In the genomic region with DNA sequence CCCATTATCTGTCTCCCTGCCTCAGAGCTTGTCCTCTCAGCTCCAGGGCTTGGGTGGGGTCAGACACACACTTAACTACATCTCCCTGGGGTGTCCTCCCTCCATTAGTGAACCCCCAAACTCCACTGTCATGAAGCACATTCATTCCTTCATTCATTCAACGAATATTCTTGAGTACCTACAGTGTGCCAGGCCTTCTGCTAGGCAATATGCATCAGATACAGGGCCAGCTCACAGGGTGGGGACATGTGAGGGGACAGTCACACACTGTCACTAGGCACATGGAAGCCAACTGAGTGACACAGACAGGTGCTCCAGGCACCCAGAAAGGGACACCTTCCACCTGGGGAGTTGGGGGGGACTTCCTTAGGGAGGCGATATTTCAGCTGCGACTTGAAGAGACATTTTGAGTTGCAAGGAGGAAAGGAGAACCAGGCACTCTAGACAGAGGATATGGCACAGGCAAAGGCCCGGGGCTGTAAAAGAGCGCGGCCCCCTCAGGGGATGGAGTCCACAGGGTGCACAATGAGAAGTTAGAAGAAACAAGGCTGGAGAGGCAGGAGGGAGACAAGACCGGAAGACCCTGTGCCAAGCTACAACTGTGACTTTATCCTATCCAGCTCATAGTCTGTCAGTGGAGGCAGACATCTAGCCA, we compare ENCODE assay signal across 1 cellular context.
TF ChIP-seq lines count a peak whose summit lies in the region.

No MANE protein-coding gene starts in this region.

TF ChIP-seq in H1, 55 proteins besides CTCF, POLR2A, EP300 and RAD21:
- TF ChIP-seq TAF7 (optimal IDR thresholded peaks at IDR 0.05; ENCODE audit: borderline replicate concordance, low read depth, low read length) (no peak), CHD7 (IDR thresholded peaks at IDR 0.05; ENCODE audit: insufficient replicate concordance, low read length) (no peak), SAP30 (IDR thresholded peaks at IDR 0.05; ENCODE audit: insufficient read depth, insufficient replicate concordance, low read length) (no peak), CBX8 (IDR thresholded peaks at IDR 0.05; ENCODE audit: borderline replicate concordance, low read depth, low read length) (no peak)
